Comparison of ENCODE assay signal across 1 cellular context in the genomic region with DNA sequence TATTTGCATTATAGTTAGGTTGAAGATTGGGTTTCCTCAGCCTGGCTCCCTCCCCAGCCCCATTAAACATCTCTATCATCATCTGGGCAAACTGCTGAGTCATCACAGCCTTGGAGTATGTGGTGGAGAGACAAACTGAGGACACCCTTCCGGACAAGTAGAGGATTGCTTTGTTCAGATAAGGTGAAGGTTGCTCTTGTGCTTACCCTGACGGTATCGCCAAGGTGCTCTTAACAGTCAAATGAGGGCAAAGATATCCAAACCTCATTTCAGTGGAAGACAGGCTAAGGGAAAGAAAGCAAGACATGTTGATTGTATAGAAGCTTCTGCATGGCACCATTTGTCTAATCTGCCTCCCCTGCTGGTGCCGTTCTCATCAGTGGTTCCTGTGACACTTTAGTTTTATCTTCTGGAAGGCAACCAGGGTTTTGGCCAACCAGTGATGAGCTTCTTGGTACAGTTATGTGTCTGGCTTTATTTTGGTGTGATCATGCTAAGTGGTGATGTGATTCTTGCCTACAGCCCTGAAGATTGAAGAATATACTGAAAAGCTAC.
TF ChIP-seq lines count a peak whose summit lies in the region.

No MANE protein-coding gene starts in this region.

TF ChIP-seq in GM12878, 131 proteins besides CTCF, POLR2A, EP300 and RAD21:
- TF ChIP-seq, protein P1, sequence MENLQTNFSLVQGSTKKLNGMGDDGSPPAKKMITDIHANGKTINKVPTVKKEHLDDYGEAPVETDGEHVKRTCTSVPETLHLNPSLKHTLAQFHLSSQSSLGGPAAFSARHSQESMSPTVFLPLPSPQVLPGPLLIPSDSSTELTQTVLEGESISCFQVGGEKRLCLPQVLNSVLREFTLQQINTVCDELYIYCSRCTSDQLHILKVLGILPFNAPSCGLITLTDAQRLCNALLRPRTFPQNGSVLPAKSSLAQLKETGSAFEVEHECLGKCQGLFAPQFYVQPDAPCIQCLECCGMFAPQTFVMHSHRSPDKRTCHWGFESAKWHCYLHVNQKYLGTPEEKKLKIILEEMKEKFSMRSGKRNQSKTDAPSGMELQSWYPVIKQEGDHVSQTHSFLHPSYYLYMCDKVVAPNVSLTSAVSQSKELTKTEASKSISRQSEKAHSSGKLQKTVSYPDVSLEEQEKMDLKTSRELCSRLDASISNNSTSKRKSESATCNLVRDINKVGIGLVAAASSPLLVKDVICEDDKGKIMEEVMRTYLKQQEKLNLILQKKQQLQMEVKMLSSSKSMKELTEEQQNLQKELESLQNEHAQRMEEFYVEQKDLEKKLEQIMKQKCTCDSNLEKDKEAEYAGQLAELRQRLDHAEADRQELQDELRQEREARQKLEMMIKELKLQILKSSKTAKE (IDR thresholded peaks at IDR 0.05; ENCODE audit: low read depth, poor library complexity, severe bottlenecking) = no peak
- TF ChIP-seq POLR2AphosphoS2 (IDR thresholded peaks at IDR 0.05; ENCODE audit: low read depth, low read length) = no peak
- TF ChIP-seq ZBTB33 (IDR thresholded peaks at IDR 0.05) = no peak
- no peak for TF ChIP-seq STAT3 (IDR thresholded peaks at IDR 0.05; ENCODE audit: low read depth, low read length)
- no peak for TF ChIP-seq PAX8 (IDR thresholded peaks at IDR 0.05)
- TF ChIP-seq BMI1 (IDR thresholded peaks at IDR 0.05; ENCODE audit: borderline replicate concordance) = no peak
- no peak for TF ChIP-seq RAD51 (IDR thresholded peaks at IDR 0.05)
- TF ChIP-seq PML (IDR thresholded peaks at IDR 0.05; ENCODE audit: low read length) = no peak
- TF ChIP-seq ZNF217 (IDR thresholded peaks at IDR 0.05) = no peak
- TF ChIP-seq ZZZ3 (IDR thresholded peaks at IDR 0.05; ENCODE audit: control insufficient read depth, insufficient read length, low read depth) = no peak
- no peak for TF ChIP-seq CHD2 (IDR thresholded peaks at IDR 0.05; ENCODE audit: borderline replicate concordance, low read depth, low read length)
- TF ChIP-seq BHLHE40 (IDR thresholded peaks at IDR 0.05; ENCODE audit: borderline replicate concordance in 1 of 2, low read depth in 2 of 2, low read length in 1 of 2) = no peak
- TF ChIP-seq HDAC2 (IDR thresholded peaks at IDR 0.05) = no peak
- TF ChIP-seq POLR2AphosphoS5 (IDR thresholded peaks at IDR 0.05; ENCODE audit: low read length) = no peak
- TF ChIP-seq, protein P2, sequence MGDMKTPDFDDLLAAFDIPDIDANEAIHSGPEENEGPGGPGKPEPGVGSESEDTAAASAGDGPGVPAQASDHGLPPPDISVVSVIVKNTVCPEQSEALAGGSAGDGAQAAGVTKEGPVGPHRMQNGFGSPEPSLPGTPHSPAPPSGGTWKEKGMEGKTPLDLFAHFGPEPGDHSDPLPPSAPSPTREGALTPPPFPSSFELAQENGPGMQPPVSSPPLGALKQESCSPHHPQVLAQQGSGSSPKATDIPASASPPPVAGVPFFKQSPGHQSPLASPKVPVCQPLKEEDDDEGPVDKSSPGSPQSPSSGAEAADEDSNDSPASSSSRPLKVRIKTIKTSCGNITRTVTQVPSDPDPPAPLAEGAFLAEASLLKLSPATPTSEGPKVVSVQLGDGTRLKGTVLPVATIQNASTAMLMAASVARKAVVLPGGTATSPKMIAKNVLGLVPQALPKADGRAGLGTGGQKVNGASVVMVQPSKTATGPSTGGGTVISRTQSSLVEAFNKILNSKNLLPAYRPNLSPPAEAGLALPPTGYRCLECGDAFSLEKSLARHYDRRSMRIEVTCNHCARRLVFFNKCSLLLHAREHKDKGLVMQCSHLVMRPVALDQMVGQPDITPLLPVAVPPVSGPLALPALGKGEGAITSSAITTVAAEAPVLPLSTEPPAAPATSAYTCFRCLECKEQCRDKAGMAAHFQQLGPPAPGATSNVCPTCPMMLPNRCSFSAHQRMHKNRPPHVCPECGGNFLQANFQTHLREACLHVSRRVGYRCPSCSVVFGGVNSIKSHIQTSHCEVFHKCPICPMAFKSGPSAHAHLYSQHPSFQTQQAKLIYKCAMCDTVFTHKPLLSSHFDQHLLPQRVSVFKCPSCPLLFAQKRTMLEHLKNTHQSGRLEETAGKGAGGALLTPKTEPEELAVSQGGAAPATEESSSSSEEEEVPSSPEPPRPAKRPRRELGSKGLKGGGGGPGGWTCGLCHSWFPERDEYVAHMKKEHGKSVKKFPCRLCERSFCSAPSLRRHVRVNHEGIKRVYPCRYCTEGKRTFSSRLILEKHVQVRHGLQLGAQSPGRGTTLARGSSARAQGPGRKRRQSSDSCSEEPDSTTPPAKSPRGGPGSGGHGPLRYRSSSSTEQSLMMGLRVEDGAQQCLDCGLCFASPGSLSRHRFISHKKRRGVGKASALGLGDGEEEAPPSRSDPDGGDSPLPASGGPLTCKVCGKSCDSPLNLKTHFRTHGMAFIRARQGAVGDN (IDR thresholded peaks at IDR 0.05) = no peak
TF ChIP-seq in GM12878: peak in this region for 0.
